8 cellular contexts compared by ENCODE assay signal in the genomic region with DNA sequence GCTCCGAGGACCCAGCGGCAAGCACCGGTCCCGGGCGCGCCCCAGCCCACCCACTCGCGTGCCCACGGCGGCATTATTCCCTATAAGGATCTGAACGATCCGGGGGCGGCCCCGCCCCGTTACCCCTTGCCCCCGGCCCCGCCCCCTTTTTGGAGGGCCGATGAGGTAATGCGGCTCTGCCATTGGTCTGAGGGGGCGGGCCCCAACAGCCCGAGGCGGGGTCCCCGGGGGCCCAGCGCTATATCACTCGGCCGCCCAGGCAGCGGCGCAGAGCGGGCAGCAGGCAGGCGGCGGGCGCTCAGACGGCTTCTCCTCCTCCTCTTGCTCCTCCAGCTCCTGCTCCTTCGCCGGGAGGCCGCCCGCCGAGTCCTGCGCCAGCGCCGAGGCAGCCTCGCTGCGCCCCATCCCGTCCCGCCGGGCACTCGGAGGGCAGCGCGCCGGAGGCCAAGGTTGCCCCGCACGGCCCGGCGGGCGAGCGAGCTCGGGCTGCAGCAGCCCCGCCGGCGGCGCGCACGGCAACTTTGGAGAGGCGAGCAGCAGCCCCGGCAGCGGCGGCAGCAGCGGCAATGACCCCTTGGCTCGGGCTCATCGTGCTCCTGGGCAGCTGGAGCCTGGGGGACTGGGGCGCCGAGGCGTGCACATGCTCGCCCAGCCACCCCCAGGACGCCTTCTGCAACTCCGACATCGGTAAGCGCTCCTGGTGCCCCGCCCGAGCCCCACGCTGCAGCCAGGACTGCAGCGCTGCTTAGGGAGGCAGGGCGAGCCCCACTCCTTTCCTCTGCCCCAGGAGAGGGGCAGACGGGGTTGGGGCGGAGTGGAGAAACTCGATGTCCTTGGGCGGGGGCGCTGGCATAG. TPM values are rescaled to one million over a fixed set of nuclear protein-coding genes. Genes with fewer than 3 reads are reported as not detected.
DNase-seq lines count a peak whose midpoint lies in the region; ATAC-seq, FAIRE-seq and TF ChIP-seq lines count a peak whose summit lies in the region.

TSS of gene TIMP3 (plus strand) at position 270 of the 855 bp plus-strand sequence. CDS start at position 567, 297 bp downstream.

- peak within 1 kb of the TSS; percentile 61 to 63 for H3K4me3 ChIP-seq in duodenal mucosa (ENCODE audit: low read depth in 1 of 2, low read length in 2 of 2)
- peak within 1 kb of the TSS; percentile 72 to 83 (median 78) for H3K4me3 ChIP-seq in HepG2 (replicated peaks in 1 of 3; ENCODE audit: insufficient read depth in 1 of 3, low read depth in 2 of 3, low read length in 3 of 3)

- intact Hi-C loops in HepG2 (cut with micrococcal nuclease; ENCODE audit: unreplicated experiment): loop anchor here (1.0 to 5.0 kb wide), 2 partner anchors 246 to 272 kb away; no protein-coding TSS in a partner anchor

- peaks cover 4 to 5% of the 10 kb centered on the region in 2 donors for H3K4me1 ChIP-seq in duodenal mucosa (ENCODE audit: control insufficient read depth in 1 of 2, insufficient read depth in 2 of 2, low read length in 2 of 2)
- H3K4me1 ChIP-seq in HepG2 (ENCODE audit: insufficient read depth, low read length): peaks cover 58% of the 10 kb centered on the region

- in situ Hi-C loops in HepG2 (cut with HindIII; ENCODE audit: extremely low pct_ligation_motif_present, low pct_unique_long_range_greater_than_20kb): no loop called here

- peak within 1 kb of the TSS; percentile 78 for H3K4me2 ChIP-seq in HepG2 (ENCODE audit: low read depth, low read length)

- no peak for TF ChIP-seq EP300 in HepG2 (IDR thresholded peaks at IDR 0.05; ENCODE audit: low read depth in 2 of 2, low read length in 2 of 2)
- TF ChIP-seq EP300 in HepG2 (CRISPR knock-in tag; IDR thresholded peaks at IDR 0.05; ENCODE audit: borderline replicate concordance): no peak

- 17% methylated on average over 7 of the region's 88 CpGs for WGBS in HepG2 (ENCODE audit: low lambda C conversion rate)

- H3K79me2 ChIP-seq in HepG2 (ENCODE audit: insufficient read depth, low read length): peaks cover 47% of the 10 kb centered on the region

- POLR2A ChIA-PET in HepG2 (lab: Yijun Ruan, JAX): interaction anchor here (1.0 to 3.7 kb wide), 12 partner anchors 8 to 271 kb away, joined by 3 to 32 read pairs (median 4); no protein-coding TSS in a partner anchor

- no peak within 1 kb of the TSS for H2AFZ ChIP-seq in HepG2 (ENCODE audit: low read length)

- H3K9me3 ChIP-seq in duodenal mucosa (ENCODE audit: control insufficient read depth in 1 of 2, low read length in 2 of 2) (no peaks in the 10 kb centered on the region), HepG2 (ENCODE audit: low read length) (no peaks in the 10 kb centered on the region)

- TF ChIP-seq POLR2A in HepG2 (IDR thresholded peaks at IDR 0.05; ENCODE audit: insufficient read depth in 1 of 2, low read depth in 2 of 2, low read length in 2 of 2): peak; percentile 93 to 99

- H3K27ac ChIP-seq in duodenal mucosa (ENCODE audit: low read depth, low read length): peak within 1 kb of the TSS; percentile 65
- H3K27ac ChIP-seq in HepG2 (ENCODE audit: extremely low read length, insufficient read depth, low read length): peak within 1 kb of the TSS; percentile 41

- ATAC-seq in HepG2: peak; percentile 80
- peak; percentile 30 for ATAC-seq in stimulated activated naive CD8-positive, alpha-beta T cell treated with anti-CD3 and anti-CD28 coated beads, Interleukin-15, Interleukin-2, amounts not matched to agents 100 U/mL and 50 U/mL, for 24 hours
- ATAC-seq in HG02852 (IDR thresholded peaks at IDR 0.05; ENCODE audit: unreplicated experiment): no peak

- H3K27me3 ChIP-seq in duodenal mucosa (ENCODE audit: control insufficient read depth in 1 of 2, insufficient read depth in 2 of 2, low read length in 2 of 2): peaks cover 18 to 32% of the 10 kb centered on the region in 2 donors
- no peaks in the 10 kb centered on the region for H3K27me3 ChIP-seq in HepG2 (ENCODE audit: control insufficient read depth in 1 of 2, insufficient read depth in 2 of 2, low read length in 2 of 2)

- H3K9ac ChIP-seq in duodenal mucosa (ENCODE audit: low read depth in 1 of 2, low read length in 2 of 2): peak within 1 kb of the TSS; percentile 47 to 49
- peak within 1 kb of the TSS; percentile 71 for H3K9ac ChIP-seq in HepG2 (ENCODE audit: insufficient read depth, low read depth, low read length)

- no TSS peak for BruUV-seq in HepG2 (replicated peaks; lab: Mats Ljungman, UMichigan)

- no peak; the same call in none of the 2 replicates for TF ChIP-seq RAD21 in HepG2 (CRISPR knock-in tag; IDR thresholded peaks at IDR 0.05)

- CTCF ChIA-PET in HepG2 (lab: Yijun Ruan, JAX; ENCODE audit: low intra/inter-chr PET ratio, low total read pairs): interaction anchor here (0.8 kb wide), 1 partner anchor 273 kb away, joined by 3 read pairs; no protein-coding TSS in a partner anchor

- DNase-seq in Daoy (ENCODE audit: low read depth): peak; percentile 81
- DNase-seq in NOMO-1 treated with dmso at 0.1 percent for 144 hours (lab: John Stamatoyannopoulos, UW; ENCODE audit: unreplicated experiment): peak; percentile 39
- no peak for DNase-seq in HepG2 (ENCODE audit: low spot score)
- DNase-seq in stimulated activated naive CD8-positive, alpha-beta T cell treated with anti-CD3 and anti-CD28 coated beads, Interleukin-15, Interleukin-2, amounts not matched to agents 100 U/mL and 50 U/mL, for 24 hours: peak; percentile 22
- no peak for DNase-seq in NCI-H1694 treated with DMSO at 0.1 percent for 48 hours (lab: John Stamatoyannopoulos, UW)
- DNase-seq in NCI-H2107 treated with DMSO at 0.1 percent for 48 hours (lab: John Stamatoyannopoulos, UW; ENCODE audit: unreplicated experiment): no peak

- FAIRE-seq in HepG2 (lab: Jason Lieb, UNC): no peak

- peaks cover 20% of the 10 kb centered on the region; the same call in 1 of the 2 replicates for H4K20me1 ChIP-seq in HepG2 (ENCODE audit: insufficient read depth, low read length)

- no peaks in the 10 kb centered on the region for H3K36me3 ChIP-seq in duodenal mucosa (ENCODE audit: control insufficient read depth in 1 of 2, insufficient read depth in 2 of 2, low read length in 2 of 2)
- no peaks in the 10 kb centered on the region; a peak in 2 of 5 replicates for H3K36me3 ChIP-seq in HepG2 (replicated peaks in 1 of 2; ENCODE audit: control insufficient read depth in 1 of 2, insufficient read depth in 2 of 2, low read length in 2 of 2)

- no peak for TF ChIP-seq CTCF in HepG2 (CRISPR knock-in tag; IDR thresholded peaks at IDR 0.05)

TF ChIP-seq in HepG2, 621 proteins besides CTCF, POLR2A, EP300 and RAD21 (continues in another document):
- TF ChIP-seq AGO2 (optimal IDR thresholded peaks at IDR 0.05; ENCODE audit: low read depth, low read length): peak; percentile 95
- no peak for TF ChIP-seq ZSCAN20 (CRISPR knock-in tag; IDR thresholded peaks at IDR 0.05; ENCODE audit: borderline replicate concordance)
- no peak for TF ChIP-seq IKZF4 (CRISPR knock-in tag; IDR thresholded peaks at IDR 0.05; ENCODE audit: borderline replicate concordance, low read depth, not compliant biosample characterization)
- no peak for TF ChIP-seq HDAC2 (CRISPR knock-in tag; IDR thresholded peaks at IDR 0.05)
- TF ChIP-seq MAFF (IDR thresholded peaks at IDR 0.05; ENCODE audit: low read depth, low read length): no peak
- no peak for TF ChIP-seq NR3C1 (CRISPR knock-in tag; IDR thresholded peaks at IDR 0.05)
- TF ChIP-seq, protein P1, sequence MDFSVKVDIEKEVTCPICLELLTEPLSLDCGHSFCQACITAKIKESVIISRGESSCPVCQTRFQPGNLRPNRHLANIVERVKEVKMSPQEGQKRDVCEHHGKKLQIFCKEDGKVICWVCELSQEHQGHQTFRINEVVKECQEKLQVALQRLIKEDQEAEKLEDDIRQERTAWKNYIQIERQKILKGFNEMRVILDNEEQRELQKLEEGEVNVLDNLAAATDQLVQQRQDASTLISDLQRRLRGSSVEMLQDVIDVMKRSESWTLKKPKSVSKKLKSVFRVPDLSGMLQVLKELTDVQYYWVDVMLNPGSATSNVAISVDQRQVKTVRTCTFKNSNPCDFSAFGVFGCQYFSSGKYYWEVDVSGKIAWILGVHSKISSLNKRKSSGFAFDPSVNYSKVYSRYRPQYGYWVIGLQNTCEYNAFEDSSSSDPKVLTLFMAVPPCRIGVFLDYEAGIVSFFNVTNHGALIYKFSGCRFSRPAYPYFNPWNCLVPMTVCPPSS (IDR thresholded peaks at IDR 0.05): no peak
- TF ChIP-seq SRSF1 (optimal IDR thresholded peaks at IDR 0.05; ENCODE audit: low read depth, low read length): no peak
- no peak for TF ChIP-seq ZNF841 (CRISPR knock-in tag; IDR thresholded peaks at IDR 0.05; ENCODE audit: borderline replicate concordance)

RNA-seq across cellular contexts. Expression of gene TIMP3, which starts in this region (rescaled TPM):
- 25.4 and 26.1 TPM in 2 replicates for total RNA-seq in Daoy (2014; rRNA removed; shearing (Covaris generic))
- total RNA-seq in HepG2 (2016; rRNA removed; fragmentation: Illumina TruSeq; extraction: Trizol): 28.7 and 57.3 TPM in 2 replicates
- 5.1 and 5.6 TPM in 2 replicates for total RNA-seq in HepG2 (2016; cell fraction: cytosol; rRNA removed; fragmentation: Illumina TruSeq; extraction: Trizol; ENCODE audit: low read depth)
- total RNA-seq in HepG2 (2016; cell fraction: insoluble cytoplasmic fraction; rRNA removed; fragmentation: Illumina TruSeq; extraction: Trizol): 26.3 and 55.6 TPM in 2 replicates
- 17.2 and 19.0 TPM in 2 replicates for total RNA-seq in HepG2 (2016; cell fraction: membrane; rRNA removed; fragmentation: Illumina TruSeq; extraction: Trizol)
- 55.3 and 66.5 TPM in 2 replicates for total RNA-seq in HepG2 (2016; cell fraction: nucleus; rRNA removed; fragmentation: Illumina TruSeq; extraction: Trizol)
- polyA plus RNA-seq in HepG2 (2011; rRNA removed): 75.2 and 86.6 TPM in 2 replicates
- 67.3 and 72.2 TPM in 2 replicates for polyA plus RNA-seq in HepG2 (2011; cell fraction: cytosol; rRNA removed)
- polyA plus RNA-seq in HepG2 (2011; cell fraction: nucleus; rRNA removed): 29.5 and 30.5 TPM in 2 replicates
- polyA plus RNA-seq in HepG2 (2012): 89.9 and 107 TPM in 2 replicates
- 5.5 TPM in 2 replicates for polyA plus RNA-seq in HepG2 (2016; cell fraction: cytosol; fragmentation: Illumina TruSeq; extraction: Trizol; ENCODE audit: low read depth)
- polyA plus RNA-seq in HepG2 (2016; cell fraction: insoluble cytoplasmic fraction; fragmentation: Illumina TruSeq; extraction: Trizol; ENCODE audit: low read depth): 30.6 and 38.9 TPM in 2 replicates
- polyA plus RNA-seq in HepG2 (2016; cell fraction: membrane; fragmentation: Illumina TruSeq; extraction: Trizol; ENCODE audit: low read depth): 12.2 and 12.9 TPM in 2 replicates
- polyA plus RNA-seq in HepG2 (2016; cell fraction: nucleus; fragmentation: Illumina TruSeq; extraction: Trizol; ENCODE audit: insufficient read depth, low read depth): 90.8 and 96.2 TPM in 2 replicates
- polyA minus RNA-seq in HepG2 (2011; rRNA and poly(A)+ RNA removed; ENCODE audit: low replicate concordance): 7.2 and 107 TPM in 2 replicates
- polyA minus RNA-seq in HepG2 (2011; cell fraction: cytosol; rRNA and poly(A)+ RNA removed): 51.1 and 55.3 TPM in 2 replicates
- polyA minus RNA-seq in HepG2 (2011; cell fraction: nucleus; rRNA and poly(A)+ RNA removed): 20.5 and 25.0 TPM in 2 replicates

Comparison
In these comparisons a context has a peak if more than half of its experiments do, and no peak if none do; other contexts are left out.
1. DNase-seq: peak in Daoy (single experiment), NOMO-1 treated with dmso at 0.1 percent for 144 hours (single experiment) and stimulated activated naive CD8-positive, alpha-beta T cell treated with anti-CD3 and anti-CD28 coated beads, Interleukin-15, Interleukin-2, amounts not matched to agents 100 U/mL and 50 U/mL, for 24 hours (single experiment); none in HepG2 (single experiment), NCI-H1694 treated with DMSO at 0.1 percent for 48 hours (single experiment) and NCI-H2107 treated with DMSO at 0.1 percent for 48 hours (single experiment).